ENCODE assay signal across 17 cellular contexts in the genomic region with DNA sequence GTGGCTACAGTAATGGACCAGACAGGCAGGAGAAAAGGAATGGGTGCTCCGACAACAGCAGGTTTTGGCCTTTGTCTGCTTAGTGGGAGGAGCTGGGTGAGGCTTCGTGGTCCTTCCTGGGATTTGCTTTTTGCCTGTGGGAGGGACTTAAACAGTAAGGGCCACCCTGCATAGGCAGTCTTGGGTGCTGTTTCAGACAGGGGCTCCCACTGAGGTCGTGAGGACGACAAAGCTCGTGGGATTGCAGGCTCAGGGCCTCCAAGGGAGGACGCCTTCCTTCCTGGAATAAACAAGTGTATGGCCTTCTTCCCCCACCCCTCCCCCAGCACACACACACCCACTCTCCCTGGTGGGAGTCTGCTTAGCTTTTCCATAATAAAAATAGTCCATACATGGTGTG.
"Had no signal": no experiment of that assay in that cellular context is flagged by ENCODE, and none has a peak within 500 bp of the region (broad histone marks: within the 10 kb centered on the region; RNA-seq: fewer than 3 reads in every experiment).

No MANE protein-coding gene starts in this region.

- H3K4me2 ChIP-seq: SK-N-SH had no signal

- H3K9me3 ChIP-seq: SK-N-SH had no signal

- DNase-seq: KBM-7, NCI-H1092, NCI-H1105 treated with DMSO at 0.1 percent for 48 hours, NCI-H1417 treated with DMSO at 0.1 percent for 48 hours, NCI-H146, NCI-H1694 treated with DMSO at 0.1 percent for 48 hours, NCI-H1930, NCI-H2081, NCI-H2107, NCI-H2227 treated with DMSO at 0.1 percent for 48 hours, NCI-H526 treated with DMSO at 0.1 percent for 48 hours, NCI-H748 treated with DMSO at 0.1 percent for 48 hours, Right ventricle myocardium superior, RPMI8226, SIG-M5 had no signal

- H3K9ac ChIP-seq: SK-N-SH had no signal

- FAIRE-seq: RCC 7860 had no signal
